In the genomic region with DNA sequence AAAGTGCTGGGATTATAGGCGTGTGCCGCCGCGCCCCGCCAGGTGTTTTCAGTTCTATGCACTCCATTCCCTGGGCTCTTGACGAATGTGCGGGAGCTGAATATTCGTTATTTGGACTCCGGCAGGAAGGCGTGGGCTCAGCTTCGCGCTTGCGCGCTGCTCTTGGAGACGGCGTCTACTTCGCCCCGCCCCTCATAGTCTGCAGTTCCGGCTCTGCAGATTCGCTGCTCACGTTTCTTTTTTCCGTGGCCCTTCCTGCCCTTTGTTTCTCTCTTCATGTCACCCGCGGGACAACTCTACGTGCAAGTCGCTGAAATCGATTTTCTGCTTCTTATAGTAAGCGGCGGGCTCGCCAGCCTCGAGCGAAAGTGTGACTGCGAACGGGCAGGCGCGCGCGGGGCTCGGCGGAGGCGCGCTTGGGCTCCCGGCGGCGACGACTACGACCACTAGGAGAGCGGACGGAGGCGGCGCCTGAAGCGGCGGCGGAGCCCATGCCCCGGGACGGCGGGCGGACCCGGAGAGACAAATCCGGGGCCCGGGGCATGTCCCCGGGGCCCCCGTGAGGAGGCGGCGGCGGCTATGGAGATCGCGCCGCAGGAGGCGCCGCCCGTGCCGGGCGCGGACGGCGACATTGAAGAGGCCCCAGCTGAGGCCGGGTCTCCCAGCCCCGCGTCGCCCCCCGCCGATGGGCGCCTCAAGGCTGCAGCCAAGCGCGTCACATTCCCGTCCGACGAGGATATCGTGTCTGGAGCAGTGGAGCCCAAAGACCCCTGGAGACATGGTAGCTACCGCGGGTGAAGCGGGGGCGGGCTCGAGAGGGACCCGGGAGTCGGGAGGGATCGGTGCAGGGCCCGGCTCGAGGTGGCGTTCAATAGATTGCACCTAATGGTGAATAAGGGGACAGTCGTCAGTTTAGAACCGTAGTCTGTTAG, we compare ENCODE assay signal across 8 cellular contexts. TPM values are rescaled to one million over a fixed set of nuclear protein-coding genes. Genes with fewer than 3 reads are reported as not detected.
DNase-seq lines count a peak whose midpoint lies in the region; ATAC-seq, FAIRE-seq and TF ChIP-seq lines count a peak whose summit lies in the region.

TSS of gene PPP1R37 (plus strand) at position 433 of the 932 bp plus-strand sequence. CDS start at position 580, 147 bp downstream.

- H4K8ac ChIP-seq in H1 (ENCODE audit: extremely low read depth, insufficient read depth, low read length) = peak within 1 kb of the TSS; percentile 98

- H3K27me3 ChIP-seq in CD4-positive, alpha-beta memory T cell (ENCODE audit: insufficient read depth, low read length) = no peaks in the 10 kb centered on the region
- no peaks in the 10 kb centered on the region for H3K27me3 ChIP-seq in H1 (replicated peaks in 1 of 4; ENCODE audit: control insufficient read depth in 3 of 4, extremely low read depth in 1 of 4, insufficient read depth in 3 of 4, low read length in 3 of 4)

- POLR2A ChIA-PET in CD4-positive, alpha-beta memory T cell (lab: Charles Lee; ENCODE audit: partially characterized antibody) = interaction anchor here (0.6 to 5.0 kb wide), 21 partner anchors 9 to 793 kb away, joined by 3 to 106 read pairs (median 6); partner anchors contain the start of genes BLOC1S3, CLASRP, CLPTM1 and FBXO46
- POLR2A ChIA-PET in H1 (lab: Charles Lee; ENCODE audit: partially characterized antibody) = interaction anchor here (0.6 to 6.1 kb wide), 38 partner anchors 9 to 247 kb away, joined by 3 to 230 read pairs (median 5); partner anchors contain the start of genes APOE, BLOC1S3, CLPTM1 and GEMIN7

- H3K14ac ChIP-seq in H1 (ENCODE audit: insufficient read length) = no peak within 1 kb of the TSS

- H2BK15ac ChIP-seq in H1 (ENCODE audit: low read length) = 0 out of 2 replicates have a peak within 1 kb of the TSS, but pooled peaks have one; percentile 95

- H3K9me3 Mint-ChIP-seq in CD4-positive, alpha-beta memory T cell = no peaks in the 10 kb centered on the region
- H3K9me3 Mint-ChIP-seq in memory B cell = no peaks in the 10 kb centered on the region

- H3K27ac Mint-ChIP-seq in CD4-positive, alpha-beta memory T cell = peak within 1 kb of the TSS; percentile 94 to 99 (median 97)
- H3K27ac Mint-ChIP-seq in memory B cell = peak within 1 kb of the TSS; percentile 99

- peak; percentile 3 to 94; a peak in 2 of 3 replicates for TF ChIP-seq EP300 in H1 (IDR thresholded peaks at IDR 0.05; ENCODE audit: borderline replicate concordance in 1 of 2, low read depth in 2 of 2, low read length in 2 of 2)

- H3K23me2 ChIP-seq in H1 (ENCODE audit: low read depth, low read length) = peaks cover 16% of the 10 kb centered on the region

- H3K4me3 Mint-ChIP-seq in CD4-positive, alpha-beta memory T cell = peak within 1 kb of the TSS; percentile 91 to 98 (median 92)
- H3K4me3 Mint-ChIP-seq in memory B cell = peak within 1 kb of the TSS; percentile 96

- intact Hi-C loops in CD4-positive, alpha-beta memory T cell (cut with micrococcal nuclease) = loop anchor here (1.0 to 5.0 kb wide), 6 partner anchors 14 to 639 kb away; partner anchors contain the start of genes BLOC1S3, CLASRP, CLPTM1 and FBXO46

- no peaks in the 10 kb centered on the region for H3K27me3 Mint-ChIP-seq in CD4-positive, alpha-beta memory T cell
- no peaks in the 10 kb centered on the region for H3K27me3 Mint-ChIP-seq in memory B cell

- peaks cover 68% of the 10 kb centered on the region for H3K4me1 ChIP-seq in CD4-positive, alpha-beta memory T cell (ENCODE audit: insufficient read depth, low read length)
- peaks cover 6 to 25% (median 12%) of the 10 kb centered on the region in 4 experiments for H3K4me1 ChIP-seq in H1 (replicated peaks in 1 of 4; ENCODE audit: control insufficient read depth in 3 of 4, insufficient read depth in 4 of 4, low read length in 3 of 4)

- no peak; a peak in 1 of 3 replicates for TF ChIP-seq POLR2A in H1 (IDR thresholded peaks at IDR 0.05; ENCODE audit: control extremely low read depth in 1 of 2, low read depth in 2 of 2, low read length in 2 of 2)

- H3K79me2 ChIP-seq in H1 (ENCODE audit: control insufficient read depth in 1 of 2, insufficient read depth in 2 of 2, low read length in 2 of 2) = peaks cover 31 to 54% of the 10 kb centered on the region in 2 experiments

- H3K9me3 ChIP-seq in CD4-positive, alpha-beta memory T cell (ENCODE audit: control insufficient read depth in 1 of 2, low read length in 2 of 2) = no peaks in the 10 kb centered on the region
- no peaks in the 10 kb centered on the region for H3K9me3 ChIP-seq in H1 (ENCODE audit: insufficient read depth in 2 of 2, low read depth in 1 of 2, low read length in 1 of 2)

- TF ChIP-seq RAD21 in H1 (IDR thresholded peaks at IDR 0.05 in 1 of 2, conservative IDR thresholded peaks at IDR 0.05 in 1 of 2; ENCODE audit: low read depth in 2 of 2, low read length in 2 of 2) = no peak

- H4K20me1 ChIP-seq in H1 (replicated peaks in 1 of 2; ENCODE audit: control insufficient read depth in 1 of 2, insufficient read depth in 2 of 2, low read length in 2 of 2) = peaks cover 24 to 37% of the 10 kb centered on the region in 2 experiments

- peak in 2 of 3 experiments; percentile 5 to 20; a peak in 2 of 4 replicates for TF ChIP-seq CTCF in H1 (IDR thresholded peaks at IDR 0.05; ENCODE audit: control extremely low read depth in 1 of 3, insufficient read depth in 1 of 3, low read depth in 1 of 3, low read length in 3 of 3)

- WGBS in H1 (ENCODE audit: extremely low coverage in 1 of 2, insufficient coverage in 1 of 2, insufficient read length in 1 of 2, insufficient replicate concordance in 2 of 2, low coverage in 1 of 2, low lambda C conversion rate in 2 of 2, missing lambda C conversion rate in 1 of 2), 2 experiments = 2% methylated on average over 66 of the region's 103 CpGs; no CpG with 5 or more reads in 1 of the 2 experiments

- peak within 1 kb of the TSS; percentile 91 for H2BK120ac ChIP-seq in H1 (replicated peaks; ENCODE audit: low read depth, low read length)

- peak; percentile 30 for ATAC-seq in GM19468 (IDR thresholded peaks at IDR 0.05; ENCODE audit: extremely low read depth, unreplicated experiment)
- peak; percentile 73 for ATAC-seq in memory B cell (ENCODE audit: low read depth)

- H3K4me1 Mint-ChIP-seq in CD4-positive, alpha-beta memory T cell = peaks cover 42 to 72% (median 57%) of the 10 kb centered on the region in 4 donors
- H3K4me1 Mint-ChIP-seq in memory B cell = peaks cover 39% of the 10 kb centered on the region

- peak within 1 kb of the TSS; percentile 96 for H4K5ac ChIP-seq in H1 (ENCODE audit: insufficient read length, low read depth, low read length)

- peaks cover 6% of the 10 kb centered on the region for H3K36me3 ChIP-seq in CD4-positive, alpha-beta memory T cell (ENCODE audit: insufficient read depth, low read length)
- peaks cover 4 to 16% (median 5%) of the 10 kb centered on the region in 4 experiments; a peak in 5 of 8 replicates for H3K36me3 ChIP-seq in H1 (ENCODE audit: control insufficient read depth in 2 of 4, insufficient read depth in 4 of 4, low read length in 3 of 4)

- H3K4ac ChIP-seq in H1 (replicated peaks; ENCODE audit: insufficient read length, low read depth, low read length) = peak within 1 kb of the TSS; percentile 36

- H3K18ac ChIP-seq in H1 (ENCODE audit: extremely low read depth, low read length) = peak within 1 kb of the TSS; percentile 99

- peak within 1 kb of the TSS; percentile 100 for H2BK12ac ChIP-seq in H1 (ENCODE audit: low read depth, low read length)

- peak within 1 kb of the TSS; percentile 98 for H3K56ac ChIP-seq in H1 (replicated peaks; ENCODE audit: insufficient read length, low read depth, low read length)

- no peak within 1 kb of the TSS for H2AFZ ChIP-seq in H1 (ENCODE audit: low read length)

- peak within 1 kb of the TSS; percentile 89 to 100 (median 98) for H3K9ac ChIP-seq in H1 (replicated peaks in 1 of 4; ENCODE audit: extremely low read depth in 1 of 4, low read depth in 3 of 4, low read length in 3 of 4)

- H3K36me3 Mint-ChIP-seq in CD4-positive, alpha-beta memory T cell = peaks cover 5 to 22% of the 10 kb centered on the region in 2 donors
- H3K36me3 Mint-ChIP-seq in memory B cell = peaks cover 7% of the 10 kb centered on the region

- peaks cover 31% of the 10 kb centered on the region for H3K79me1 ChIP-seq in H1 (ENCODE audit: low read depth, low read length)

- peak within 1 kb of the TSS; percentile 90; the same call in 1 of the 2 replicates for H2AK5ac ChIP-seq in H1 (ENCODE audit: low read depth, low read length)

- peak within 1 kb of the TSS; percentile 100 for H2BK5ac ChIP-seq in H1 (ENCODE audit: low read depth, low read length)

- H3K27ac ChIP-seq in CD4-positive, alpha-beta memory T cell (ENCODE audit: low read depth, low read length) = peak within 1 kb of the TSS; percentile 80
- H3K27ac ChIP-seq in H1 (ENCODE audit: low read depth, low read length) = peak within 1 kb of the TSS; percentile 98

- peak; percentile 88 for FAIRE-seq in H1 (lab: Jason Lieb, UNC)

- peak within 1 kb of the TSS; percentile 90 to 94 for H3K4me3 ChIP-seq in CD4-positive, alpha-beta memory T cell (ENCODE audit: low read length in 2 of 2)
- peak within 1 kb of the TSS; percentile 73 to 97 (median 86) for H3K4me3 ChIP-seq in H1 (ENCODE audit: extremely low read depth in 1 of 4, insufficient read depth in 2 of 4, low read depth in 3 of 4, low read length in 4 of 4)

- CTCF ChIA-PET in CD4-positive, alpha-beta memory T cell (lab: Charles Lee; ENCODE audit: partially characterized antibody) = interaction anchor here (0.7 to 2.2 kb wide), 9 partner anchors 14 to 386 kb away, joined by 3 to 16 read pairs (median 5); partner anchors contain the start of genes BLOC1S3, GEMIN7 and TRAPPC6A
- CTCF ChIA-PET in H1 (lab: Charles Lee; ENCODE audit: partially characterized antibody) = interaction anchor here (0.9 to 5.3 kb wide), 11 partner anchors 9 to 58 kb away, joined by 3 to 39 read pairs (median 4); partner anchors contain the start of gene GEMIN7

- H2BK20ac ChIP-seq in H1 (ENCODE audit: low read length) = no peak within 1 kb of the TSS

- DNase-seq in CD4-positive, alpha-beta memory T cell = peak; percentile 92 to 96 (median 95)
- DNase-seq in HUDEP-2 (lab: John Stamatoyannopoulos, UW; ENCODE audit: unreplicated experiment in 76 of 76) = peak in 75 of 76 experiments; percentile 68 to 97 (median 92)
- DNase-seq in NOMO-1 treated with dmso at 0.1 percent for 144 hours (lab: John Stamatoyannopoulos, UW; ENCODE audit: unreplicated experiment) = peak; percentile 94
- peak; percentile 83 to 87 for DNase-seq in activated CD8-positive, alpha-beta memory T cell treated with anti-CD3 and anti-CD28 coated beads for 4 hours (ENCODE audit: low read depth in 2 of 2)
- DNase-seq in H1 (ENCODE audit: low read depth in 1 of 2, low spot score in 2 of 2) = peak; percentile 89 to 90
- DNase-seq in memory B cell (ENCODE audit: low spot score in 2 of 2) = peak; percentile 89 to 92
- DNase-seq in stimulated activated CD8-positive, alpha-beta memory T cell treated with anti-CD3 and anti-CD28 coated beads, Interleukin-12 subunit alpha, Interleukin-12 subunit beta, amount 100 ng/mL, for 1 hour (ENCODE audit: low read depth) = peak; percentile 88

- H3K4me2 ChIP-seq in H1 (ENCODE audit: insufficient read depth in 1 of 2, low read depth in 2 of 2, low read length in 2 of 2) = peak within 1 kb of the TSS; percentile 94 to 98

- no peak within 1 kb of the TSS for H3K23ac ChIP-seq in H1 (ENCODE audit: insufficient read length)

- H4K91ac ChIP-seq in H1 (replicated peaks; ENCODE audit: insufficient read length, low read length) = peak within 1 kb of the TSS; percentile 99

RNA-seq across cellular contexts. Expression of gene PPP1R37, which starts in this region (rescaled TPM):
- total RNA-seq in CD4-positive, alpha-beta memory T cell = 10 to 100 TPM; 25.2 to 26.2 TPM
- polyA plus RNA-seq in CD4-positive, alpha-beta memory T cell = 1 to 10 TPM in 1 of 2 donors, under 1 TPM in 1; 0.31 to 1.4 TPM
- total RNA-seq in H1 (2021; fragmentation: NEBNext Ultra II Directional; extraction: Animal tissue kit (Norgen Biotek cat#: 25700)) = 25.7 and 27.0 TPM in 2 replicates
- 14.6 and 22.5 TPM in 2 replicates for polyA plus RNA-seq in H1 (2011; rRNA removed)
- 23.0 TPM for polyA plus RNA-seq in H1 (2011; cell fraction: cytosol; rRNA removed)
- polyA plus RNA-seq in H1 (2011; cell fraction: nucleus; rRNA removed) = 71.7 TPM
- 22.9 to 30.5 TPM (median 24.6 TPM) in 4 replicates for polyA plus RNA-seq in H1 (2012, experiment 1 of 2)
- 16.5 TPM for polyA plus RNA-seq in H1 (2012, experiment 2 of 2)
- 12.6 TPM for polyA plus RNA-seq in H1 (2013, experiment 1 of 2)
- polyA plus RNA-seq in H1 (2013, experiment 2 of 2) = 11.6 TPM
- 7.8 and 11.9 TPM in 2 replicates for polyA minus RNA-seq in H1 (2011; rRNA and poly(A)+ RNA removed)
- 16.8 TPM for polyA minus RNA-seq in H1 (2011; cell fraction: cytosol; rRNA and poly(A)+ RNA removed)
- polyA minus RNA-seq in H1 (2011; cell fraction: nucleus; rRNA and poly(A)+ RNA removed) = 25.7 TPM

Comparison
In these comparisons a context has a peak if more than half of its experiments do, and no peak if none do; other contexts are left out.
1. Peak in every context shown above with its lines: DNase-seq, ATAC-seq, H3K4me3 ChIP-seq and H3K27ac ChIP-seq.